Comparison of ENCODE assay signal across 8 cellular contexts in genomic region chr9:110142868-110143866, GRCh38.
DNase-seq lines count a peak whose midpoint lies in the region; ATAC-seq and TF ChIP-seq lines count a peak whose summit lies in the region.

No MANE protein-coding gene starts in this region.

- intact Hi-C loops in activated T-helper 1 cell treated with anti-CD3 and anti-CD28 coated beads, Interleukin-12 subunit alpha, Interleukin-12 subunit beta, Interleukin-2, Interleukin-4 antibody, amounts not matched to agents 30 ng/mL and 10 ng/mL and 1 ng/mL, durations not matched to agents 14 hours and 24 hours and 36 hours (cut with micrococcal nuclease), result loop anchor here (1.0 to 10.0 kb wide), 3 partner anchors 56 to 1038 kb away; no protein-coding TSS in a partner anchor
- intact Hi-C loops in lower lobe of right lung (cut with DNase I), result no loop called here

- peak overlapping the region; percentile 97 for H3K27ac Mint-ChIP-seq in activated naive CD4-positive, alpha-beta T cell treated with anti-CD3 and anti-CD28 coated beads, Interleukin-2, amount 10 ng/mL, durations not matched to agents 7 days and 5 days
- no peak overlapping the region for H3K27ac Mint-ChIP-seq in GM23338
- H3K27ac Mint-ChIP-seq in activated T-helper 1 cell treated with anti-CD3 and anti-CD28 coated beads, Interleukin-12 subunit alpha, Interleukin-12 subunit beta, Interleukin-2, Interleukin-4 antibody, amounts not matched to agents 30 ng/mL and 10 ng/mL and 1 ng/mL, durations not matched to agents 14 hours and 24 hours and 36 hours, result peak overlapping the region; percentile 94

- DNase-seq in activated naive CD4-positive, alpha-beta T cell treated with anti-CD3 and anti-CD28 coated beads, Interleukin-2, amount 10 ng/mL, durations not matched to agents 7 days and 5 days, result no peak
- no peak for DNase-seq in activated naive CD4-positive, alpha-beta T cell (lab: John Stamatoyannopoulos, UW)
- DNase-seq in GM23338 (ENCODE audit: low spot score) (peak; percentile 59), LNCaP clone FGC (ENCODE audit: low read depth) (no peak), lower lobe of right lung (no peak), GDM1 (lab: John Stamatoyannopoulos, UW) (no peak)
- DNase-seq in activated T-helper 1 cell treated with anti-CD3 and anti-CD28 coated beads, Interleukin-12 subunit alpha, Interleukin-12 subunit beta, Interleukin-2, Interleukin-4 antibody, amounts not matched to agents 30 ng/mL and 10 ng/mL and 1 ng/mL, durations not matched to agents 14 hours and 24 hours and 36 hours (ENCODE audit: low spot score), result no peak
- DNase-seq in stimulated activated CD4-positive, alpha-beta T cell treated with anti-CD3 and anti-CD28 coated beads, Interleukin-15, amount 100 ng/mL, for 24 hours, result no peak

- H3K36me3 ChIP-seq in GM23338 (ENCODE audit: insufficient read depth), result no peaks in the 10 kb centered on the region
- H3K36me3 ChIP-seq in lower lobe of right lung, result peaks cover 17% of the 10 kb centered on the region

- peaks cover 50% of the 10 kb centered on the region for H3K36me3 Mint-ChIP-seq in activated naive CD4-positive, alpha-beta T cell treated with anti-CD3 and anti-CD28 coated beads, Interleukin-2, amount 10 ng/mL, durations not matched to agents 7 days and 5 days
- H3K36me3 Mint-ChIP-seq in GM23338 (ENCODE audit: low read depth), result peaks cover 29% of the 10 kb centered on the region
- peaks cover 35% of the 10 kb centered on the region for H3K36me3 Mint-ChIP-seq in activated T-helper 1 cell treated with anti-CD3 and anti-CD28 coated beads, Interleukin-12 subunit alpha, Interleukin-12 subunit beta, Interleukin-2, Interleukin-4 antibody, amounts not matched to agents 30 ng/mL and 10 ng/mL and 1 ng/mL, durations not matched to agents 14 hours and 24 hours and 36 hours (ENCODE audit: low read depth)

- TF ChIP-seq CTCF in GM23338 (conservative IDR thresholded peaks at IDR 0.05; ENCODE audit: low read depth in 2 of 2) (peak; percentile 51 to 76), LNCaP clone FGC (IDR thresholded peaks at IDR 0.05; ENCODE audit: control insufficient read depth, extremely low read depth, insufficient read depth) (peak; percentile 31; the same call in 1 of the 2 replicates), lower lobe of right lung (IDR thresholded peaks at IDR 0.05) (peak; percentile 16)

- H2AFZ ChIP-seq in GM23338, result no peak overlapping the region

- H3K4me3 ChIP-seq in GM23338 (no peak overlapping the region), LNCaP clone FGC (ENCODE audit: low read depth, low read length) (no peak overlapping the region), lower lobe of right lung (no peak overlapping the region)

- peak overlapping the region; percentile 49 for H3K4me3 Mint-ChIP-seq in activated naive CD4-positive, alpha-beta T cell treated with anti-CD3 and anti-CD28 coated beads, Interleukin-2, amount 10 ng/mL, durations not matched to agents 7 days and 5 days
- H3K4me3 Mint-ChIP-seq in GM23338, result no peak overlapping the region
- H3K4me3 Mint-ChIP-seq in activated T-helper 1 cell treated with anti-CD3 and anti-CD28 coated beads, Interleukin-12 subunit alpha, Interleukin-12 subunit beta, Interleukin-2, Interleukin-4 antibody, amounts not matched to agents 30 ng/mL and 10 ng/mL and 1 ng/mL, durations not matched to agents 14 hours and 24 hours and 36 hours, result peak overlapping the region; percentile 61

- H4K20me1 ChIP-seq in GM23338 (replicated peaks; ENCODE audit: insufficient read depth), result no peaks in the 10 kb centered on the region; the same call in none of the 2 replicates

- H3K27me3 ChIP-seq in GM23338 (ENCODE audit: insufficient read depth), result no peaks in the 10 kb centered on the region
- H3K27me3 ChIP-seq in lower lobe of right lung (ENCODE audit: low read depth), result no peaks in the 10 kb centered on the region

- no peaks in the 10 kb centered on the region for H3K9me3 ChIP-seq in lower lobe of right lung

- 0 out of 2 replicates have a peak, but pooled peaks cover under 1% of the 10 kb centered on the region for H3K4me1 ChIP-seq in GM23338 (ENCODE audit: insufficient read depth)
- H3K4me1 ChIP-seq in lower lobe of right lung, result peaks cover 76% of the 10 kb centered on the region

- ATAC-seq in GM23338 (peak; percentile 84), lower lobe of right lung (peak in 1 of 2 donors; percentile 34)

- H3K27me3 Mint-ChIP-seq in activated naive CD4-positive, alpha-beta T cell treated with anti-CD3 and anti-CD28 coated beads, Interleukin-2, amount 10 ng/mL, durations not matched to agents 7 days and 5 days, result no peaks in the 10 kb centered on the region
- peaks cover 7% of the 10 kb centered on the region for H3K27me3 Mint-ChIP-seq in GM23338 (ENCODE audit: insufficient read depth, low read depth, poor library complexity)
- H3K27me3 Mint-ChIP-seq in activated T-helper 1 cell treated with anti-CD3 and anti-CD28 coated beads, Interleukin-12 subunit alpha, Interleukin-12 subunit beta, Interleukin-2, Interleukin-4 antibody, amounts not matched to agents 30 ng/mL and 10 ng/mL and 1 ng/mL, durations not matched to agents 14 hours and 24 hours and 36 hours (ENCODE audit: insufficient read depth), result no peaks in the 10 kb centered on the region

- no peak overlapping the region for H3K4me2 ChIP-seq in GM23338

- peaks cover 77% of the 10 kb centered on the region for H3K79me2 ChIP-seq in GM23338 (replicated peaks; ENCODE audit: insufficient read depth)

- H3K9me2 ChIP-seq in GM23338 (ENCODE audit: insufficient read depth), result no peaks in the 10 kb centered on the region

- no peaks in the 10 kb centered on the region for H3K9me3 Mint-ChIP-seq in activated naive CD4-positive, alpha-beta T cell treated with anti-CD3 and anti-CD28 coated beads, Interleukin-2, amount 10 ng/mL, durations not matched to agents 7 days and 5 days
- no peaks in the 10 kb centered on the region for H3K9me3 Mint-ChIP-seq in GM23338
- H3K9me3 Mint-ChIP-seq in activated T-helper 1 cell treated with anti-CD3 and anti-CD28 coated beads, Interleukin-12 subunit alpha, Interleukin-12 subunit beta, Interleukin-2, Interleukin-4 antibody, amounts not matched to agents 30 ng/mL and 10 ng/mL and 1 ng/mL, durations not matched to agents 14 hours and 24 hours and 36 hours, result no peaks in the 10 kb centered on the region

- CTCF ChIA-PET in activated naive CD4-positive, alpha-beta T cell treated with anti-CD3 and anti-CD28 coated beads, Interleukin-2, amount 10 ng/mL, durations not matched to agents 7 days and 5 days (lab: Charles Lee), result interaction anchor here (0.6 to 4.3 kb wide), 15 partner anchors 9 to 257 kb away, joined by 3 to 41 read pairs (median 4); no protein-coding TSS in a partner anchor

- no peaks in the 10 kb centered on the region for H3F3A ChIP-seq in GM23338 (replicated peaks; ENCODE audit: low read depth)

- peaks cover 64% of the 10 kb centered on the region for H3K4me1 Mint-ChIP-seq in activated naive CD4-positive, alpha-beta T cell treated with anti-CD3 and anti-CD28 coated beads, Interleukin-2, amount 10 ng/mL, durations not matched to agents 7 days and 5 days
- peaks cover 20% of the 10 kb centered on the region for H3K4me1 Mint-ChIP-seq in GM23338
- peaks cover 75% of the 10 kb centered on the region for H3K4me1 Mint-ChIP-seq in activated T-helper 1 cell treated with anti-CD3 and anti-CD28 coated beads, Interleukin-12 subunit alpha, Interleukin-12 subunit beta, Interleukin-2, Interleukin-4 antibody, amounts not matched to agents 30 ng/mL and 10 ng/mL and 1 ng/mL, durations not matched to agents 14 hours and 24 hours and 36 hours (ENCODE audit: low read depth)

- H3K27ac ChIP-seq in GM23338 (ENCODE audit: low read depth) (no peak overlapping the region), lower lobe of right lung (no peak overlapping the region)
